Comparison of ENCODE assay signal across 1 cellular context in the genomic region with DNA sequence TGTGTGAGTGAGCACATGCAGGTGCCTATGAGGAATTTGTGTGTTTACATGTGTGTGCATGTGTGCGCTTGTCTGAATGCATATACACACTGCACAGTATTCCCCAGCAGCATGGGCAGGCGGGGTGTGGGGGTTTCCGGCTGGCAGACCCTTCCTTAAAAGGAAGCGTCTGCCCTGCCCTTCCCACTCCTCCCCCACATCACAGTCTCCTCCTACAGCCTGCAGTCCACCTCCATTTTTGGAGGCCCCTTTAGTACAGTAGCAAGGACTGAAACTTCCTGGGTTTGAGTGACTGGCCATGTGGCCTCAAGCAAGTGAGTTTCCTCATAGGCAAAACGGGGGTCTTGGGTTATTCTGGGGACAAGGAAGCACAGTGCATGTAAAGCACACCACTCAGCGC.
TF ChIP-seq lines count a peak whose summit lies in the region.

No MANE protein-coding gene starts in this region.

TF ChIP-seq in GM23338, 12 proteins besides CTCF, POLR2A, EP300 and RAD21 (continued from another document):
- TF ChIP-seq EZH2phosphoT487 (IDR thresholded peaks at IDR 0.05; ENCODE audit: unreplicated experiment) (no peak), ZNF331 (CRISPR knock-in tag; IDR thresholded peaks at IDR 0.05; ENCODE audit: low read depth) (no peak)
